ENCODE assay signal across 20 cellular contexts in the genomic region with DNA sequence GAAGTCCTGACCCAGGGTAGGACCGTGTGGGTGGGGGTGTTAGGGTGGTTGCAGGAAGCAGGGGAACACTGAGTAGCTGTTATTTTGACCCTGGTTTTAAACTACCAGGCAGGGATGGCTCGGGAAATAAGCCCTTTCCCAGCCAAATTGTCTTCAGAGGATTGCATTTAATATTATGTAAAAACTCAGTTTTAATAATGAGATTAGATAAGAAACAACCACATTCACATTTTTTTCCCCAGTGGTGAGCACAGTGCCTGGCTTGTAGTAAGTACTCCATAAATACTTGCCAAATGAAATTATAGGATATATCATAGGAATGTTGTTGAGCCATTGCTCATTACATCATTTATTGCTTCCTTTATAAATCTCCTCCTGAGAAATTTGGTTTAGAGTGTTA. TPM values are rescaled to one million over a fixed set of nuclear protein-coding genes. Genes with fewer than 3 reads are reported as not detected.
DNase-seq lines count a peak whose midpoint lies in the region; TF ChIP-seq lines count a peak whose summit lies in the region.
"Had no signal": no experiment of that assay in that cellular context is flagged by ENCODE, and none has a peak within 500 bp of the region (broad histone marks: within the 10 kb centered on the region; RNA-seq: fewer than 3 reads in every experiment).

No MANE protein-coding gene starts in this region.

- H3K4me1 Mint-ChIP-seq in neural crest cell = peaks cover 67% of the 10 kb centered on the region

- TF ChIP-seq CTCF in AG10803 (conservative IDR thresholded peaks at IDR 0.05; ENCODE audit: low read length) (no peak), brain microvascular endothelial cell (IDR thresholded peaks at IDR 0.05; ENCODE audit: low read depth, low read length, missing control alignments) (no peak), neural crest cell (conservative IDR thresholded peaks at IDR 0.05) (no peak), GM10248 (IDR thresholded peaks at IDR 0.05; ENCODE audit: control extremely low read depth, extremely low read depth, low read depth, missing control alignments) (no peak)

- H3K4me3 Mint-ChIP-seq in neural crest cell = peak overlapping the region; percentile 20
- H3K4me3 Mint-ChIP-seq: B cell had no signal

- peaks cover 11% of the 10 kb centered on the region for H3K9me3 Mint-ChIP-seq in neural crest cell

- no peaks in the 10 kb centered on the region for H3K27me3 ChIP-seq in brain microvascular endothelial cell (replicated peaks)
- H3K27me3 ChIP-seq: MG63, SJSA1 had no signal

- peaks cover 13% of the 10 kb centered on the region for H3K36me3 Mint-ChIP-seq in neural crest cell (ENCODE audit: low read depth)
- H3K36me3 Mint-ChIP-seq: CD4-positive, CD25-positive, alpha-beta regulatory T cell had no signal

- in situ Hi-C loops in brain microvascular endothelial cell (cut with HindIII; ENCODE audit: low pct_ligation_motif_present, low sequenced_read_pairs) = no loop called here

- no peak overlapping the region for H3K27ac ChIP-seq in brain microvascular endothelial cell
- H3K27ac ChIP-seq: SJSA1 had no signal

- CTCF ChIA-PET in GM10248 (lab: Yijun Ruan, JAX) = interaction anchor here (0.7 to 1.5 kb wide), 2 partner anchors 9 to 26 kb away, joined by 3 read pairs; no protein-coding TSS in a partner anchor

- POLR2A ChIA-PET in GM10248 (lab: Yijun Ruan, JAX) = no interaction called here

- no peaks in the 10 kb centered on the region for H3K27me3 Mint-ChIP-seq in neural crest cell (ENCODE audit: low read depth)

- peak; percentile 28 for DNase-seq in AG10803 (ENCODE audit: low read depth)
- peak; percentile 13 for DNase-seq in HCEC 1CT
- peak; percentile 56 for DNase-seq in brain microvascular endothelial cell
- DNase-seq in neural crest cell (ENCODE audit: low read depth, low spot score) = no peak
- no peak for DNase-seq in GM10248 (ENCODE audit: extremely low spot score)
- DNase-seq in posterior vena cava (ENCODE audit: low spot score) = no peak
- no peak for DNase-seq in dermis blood vessel endothelial cell
- DNase-seq: ACHN; CD4-positive, CD25-positive, alpha-beta regulatory T cell; DMS79 treated with DMSO at 0.1 percent for 48 hours; GDM1; Karpas-422; MG63; NCI-H1092; NCI-H146; NCI-H2081; NCI-H510A; NCI-H774 had no signal

- H3K4me3 ChIP-seq in AG10803 (ENCODE audit: low read length) = no peak overlapping the region
- H3K4me3 ChIP-seq in brain microvascular endothelial cell (ENCODE audit: low read depth, low read length) = no peak overlapping the region
- H3K4me3 ChIP-seq: MG63, SJSA1 had no signal

- H3K36me3 ChIP-seq in brain microvascular endothelial cell (replicated peaks) = no peaks in the 10 kb centered on the region
- H3K36me3 ChIP-seq: MG63, SJSA1 had no signal

- intact Hi-C loops in posterior vena cava (cut with DNase I) = no loop called here

- no peak overlapping the region for H3K27ac Mint-ChIP-seq in neural crest cell (ENCODE audit: unreplicated experiment)
- H3K27ac Mint-ChIP-seq: B cell; CD4-positive, CD25-positive, alpha-beta regulatory T cell had no signal

RNA-seq across cellular contexts. Expression of a gene that starts 3.1 kb away (rescaled TPM):
- total RNA-seq in neural crest cell (21.8 and 22.1 TPM in 2 replicates), posterior vena cava (1 to 10 TPM; 9.0 to 9.3 TPM), dermis blood vessel endothelial cell (3.4 and 4.1 TPM in 2 replicates)

Comparison
In these comparisons a context has a peak if more than half of its experiments do, and no peak if none do; other contexts are left out.
1. DNase-seq: peak in AG10803 (single experiment), HCEC 1CT (single experiment) and brain microvascular endothelial cell (single experiment); none in neural crest cell (single experiment), GM10248 (single experiment), posterior vena cava (single experiment) and dermis blood vessel endothelial cell (single experiment).